ENCODE assay signal across 8 cellular contexts in genomic region chr14:56581041-56581727, GRCh38. TPM values are rescaled to one million over a fixed set of nuclear protein-coding genes. Genes with fewer than 3 reads are reported as not detected.
DNase-seq lines count a peak whose midpoint lies in the region; ATAC-seq, FAIRE-seq and TF ChIP-seq lines count a peak whose summit lies in the region.

No MANE protein-coding gene starts in this region.

- H4K5ac ChIP-seq in IMR-90 (ENCODE audit: low read depth, low read length), result no peak overlapping the region

- no peak overlapping the region for H3K4ac ChIP-seq in IMR-90 (ENCODE audit: low read depth, low read length)

- TF ChIP-seq RAD21 in IMR-90 (IDR thresholded peaks at IDR 0.05; ENCODE audit: low read length) (no peak), GM12878 (IDR thresholded peaks at IDR 0.05; ENCODE audit: insufficient read depth, low read depth, low read length) (no peak)

- H2BK20ac ChIP-seq in IMR-90 (ENCODE audit: low read depth, low read length), result no peak overlapping the region

- H3K27me3 Mint-ChIP-seq in nephron (ENCODE audit: low read depth), result peaks cover 9% of the 10 kb centered on the region

- H3K79me2 ChIP-seq in DOHH2 (ENCODE audit: control insufficient read depth, low read length), result peaks cover 51% of the 10 kb centered on the region
- H3K79me2 ChIP-seq in GM12878 (ENCODE audit: control insufficient read depth, insufficient read depth, low read length), result peaks cover 25% of the 10 kb centered on the region

- no peaks in the 10 kb centered on the region for H3K27me3 ChIP-seq in DOHH2 (ENCODE audit: control insufficient read depth, low read length)
- H3K27me3 ChIP-seq in IMR-90 (ENCODE audit: control insufficient read depth, insufficient read depth, low read length), result no peaks in the 10 kb centered on the region
- H3K27me3 ChIP-seq in GM12878 (replicated peaks in 1 of 2; ENCODE audit: control insufficient read depth in 2 of 2, insufficient read depth in 2 of 2, low read length in 1 of 2), result no peaks in the 10 kb centered on the region

- DNase-seq in IMR-90 (no peak), GM12878 (ENCODE audit: low read depth, low spot score) (no peak), SKM-1 treated with dmso at 0.1 percent for 144 hours (lab: John Stamatoyannopoulos, UW; ENCODE audit: unreplicated experiment) (no peak), NCI-H2196 treated with DMSO at 0.1 percent for 48 hours (lab: John Stamatoyannopoulos, UW; ENCODE audit: unreplicated experiment) (no peak), hepatic stellate cell (ENCODE audit: low spot score) (no peak), HUDEP-2 (lab: John Stamatoyannopoulos, UW; ENCODE audit: unreplicated experiment in 76 of 76) (no peak)

- no peaks in the 10 kb centered on the region for H3K9me3 Mint-ChIP-seq in nephron

- H2BK5ac ChIP-seq in IMR-90 (ENCODE audit: low read depth, low read length, poor library complexity, severe bottlenecking), result no peak overlapping the region

- in situ Hi-C loops in IMR-90 (cut with MboI; ENCODE audit: low sequenced_read_pairs) (no loop called here), GM12878 (cut with MboI) (no loop called here)

- H3K18ac ChIP-seq in IMR-90 (ENCODE audit: low read depth, low read length), result no peak overlapping the region

- no peak overlapping the region for H2AK9ac ChIP-seq in IMR-90 (replicated peaks; ENCODE audit: low read depth, low read length, poor library complexity)

- H3K36me3 ChIP-seq in DOHH2 (ENCODE audit: control insufficient read depth, low read length), result peaks cover 16% of the 10 kb centered on the region
- peaks cover 2% of the 10 kb centered on the region; the same call in 1 of the 2 replicates for H3K36me3 ChIP-seq in IMR-90 (ENCODE audit: control insufficient read depth, insufficient read depth, low read length)
- H3K36me3 ChIP-seq in GM12878 (ENCODE audit: control insufficient read depth in 2 of 2, insufficient read depth in 2 of 2, low read length in 1 of 2), result no peaks in the 10 kb centered on the region; a peak in 1 of 4 replicates

- peaks cover 6% of the 10 kb centered on the region for H3K9me1 ChIP-seq in IMR-90 (ENCODE audit: insufficient read depth, low read length)

- no peak overlapping the region for H3K56ac ChIP-seq in IMR-90 (ENCODE audit: extremely low read depth, insufficient read depth, low read length)

- peaks cover 25% of the 10 kb centered on the region; the same call in 1 of the 2 replicates for H4K20me1 ChIP-seq in DOHH2 (ENCODE audit: control insufficient read depth, insufficient read depth, low read depth, low read length)
- H4K20me1 ChIP-seq in IMR-90 (ENCODE audit: insufficient read depth, low read length), result peaks cover 17% of the 10 kb centered on the region; the same call in 1 of the 2 replicates
- no peaks in the 10 kb centered on the region for H4K20me1 ChIP-seq in GM12878 (ENCODE audit: control insufficient read depth, insufficient read depth)

- no peak overlapping the region for H2BK15ac ChIP-seq in IMR-90 (ENCODE audit: low read depth, low read length)

- no peak overlapping the region for H3K9ac ChIP-seq in IMR-90 (ENCODE audit: low read depth, low read length)
- H3K9ac ChIP-seq in GM12878 (ENCODE audit: control insufficient read depth, insufficient read depth, low read length), result peak overlapping the region; percentile 93

- no CpG with 5 or more reads among the region's 6 CpGs for WGBS in IMR-90 (ENCODE audit: extremely low coverage in 2 of 2, insufficient read length in 1 of 2), 2 experiments
- 24% methylated on average over 6 of the region's 6 CpGs for WGBS in GM12878 (ENCODE audit: insufficient coverage, insufficient replicate concordance, low lambda C conversion rate, missing lambda C conversion rate)

- H3K4me2 ChIP-seq in DOHH2 (ENCODE audit: low read length) (peak overlapping the region; percentile 96), IMR-90 (ENCODE audit: low read depth, low read length) (peak overlapping the region; percentile 75; the same call in 1 of the 2 replicates), GM12878 (ENCODE audit: control insufficient read depth, insufficient read depth) (peak overlapping the region; percentile 86)

- no peak for ATAC-seq in IMR-90 (ENCODE audit: low read depth)
- ATAC-seq in GM12878, result peak; percentile 29

- TF ChIP-seq EP300 in GM12878 (IDR thresholded peaks at IDR 0.05; ENCODE audit: borderline replicate concordance in 1 of 2, control insufficient read depth in 1 of 2, low read depth in 2 of 2, low read length in 2 of 2), result no peak; a peak in 1 of 4 replicates

- no peak for TF ChIP-seq POLR2A in IMR-90 (IDR thresholded peaks at IDR 0.05; ENCODE audit: low read depth, low read length)
- no peak for TF ChIP-seq POLR2A in GM12878 (IDR thresholded peaks at IDR 0.05; ENCODE audit: low read depth, low read length)

- peak overlapping the region; percentile 49 to 90 (median 90) for H3K4me3 Mint-ChIP-seq in nephron

- no peak overlapping the region for H3K14ac ChIP-seq in IMR-90 (replicated peaks; ENCODE audit: low read depth, low read length)

- H2AK5ac ChIP-seq in IMR-90 (ENCODE audit: low read depth, low read length), result no peak overlapping the region

- H2AFZ ChIP-seq in IMR-90 (replicated peaks; ENCODE audit: low read length, poor library complexity), result no peak overlapping the region
- no peak overlapping the region for H2AFZ ChIP-seq in GM12878 (ENCODE audit: control insufficient read depth, low read depth, low read length)

- no peak overlapping the region for H4K8ac ChIP-seq in IMR-90 (ENCODE audit: low read depth in 2 of 2, low read length in 2 of 2)

- POLR2A ChIA-PET in IMR-90 (lab: Charles Lee; ENCODE audit: unreplicated experiment), result no interaction called here
- POLR2A ChIA-PET in GM12878 (lab: Charles Lee), result interaction anchor here (0.6 to 1.8 kb wide), 3 partner anchors 9 to 371 kb away, joined by 4 to 5 read pairs (median 5); no protein-coding TSS in a partner anchor

- H3K4me1 Mint-ChIP-seq in nephron, result peaks cover 17% of the 10 kb centered on the region

- BruUV-seq in IMR-90 (replicated peaks; lab: Mats Ljungman, UMichigan) (no TSS peak), GM12878 (replicated peaks; lab: Mats Ljungman, UMichigan) (no TSS peak)

- no peaks in the 10 kb centered on the region for H3K36me3 Mint-ChIP-seq in nephron (ENCODE audit: low read depth)

- H2BK120ac ChIP-seq in IMR-90 (ENCODE audit: low read depth, low read length), result no peak overlapping the region

- H3K27ac ChIP-seq in DOHH2 (ENCODE audit: low read depth, low read length) (no peak overlapping the region), IMR-90 (ENCODE audit: insufficient read depth, low read length) (no peak overlapping the region), GM12878 (ENCODE audit: control insufficient read depth, insufficient read depth) (no peak overlapping the region)

- no peak overlapping the region for H3K23ac ChIP-seq in IMR-90 (ENCODE audit: low read depth, low read length)

- H3K27ac Mint-ChIP-seq in nephron, result peak overlapping the region in 1 of 3 experiments; percentile 13

- H3K79me1 ChIP-seq in IMR-90 (ENCODE audit: low read depth in 1 of 2, low read length in 2 of 2), result peaks cover 34 to 40% of the 10 kb centered on the region in 2 experiments

- H3K9me2 ChIP-seq in DOHH2 (replicated peaks; ENCODE audit: control insufficient read depth, low read length), result no peaks in the 10 kb centered on the region

- H3K9me3 ChIP-seq in DOHH2 (ENCODE audit: control insufficient read depth, insufficient read depth, low read length) (no peaks in the 10 kb centered on the region), IMR-90 (ENCODE audit: control insufficient read depth, insufficient read depth, low read length) (no peaks in the 10 kb centered on the region), GM12878 (replicated peaks; ENCODE audit: control insufficient read depth, insufficient read depth, low read length) (no peaks in the 10 kb centered on the region)

- SMC1A ChIA-PET in GM12878 (lab: Charles Lee; ENCODE audit: uncharacterized antibody, unreplicated experiment), result interaction anchor here (1.0 to 1.5 kb wide), 2 partner anchors 9 to 21 kb away, joined by 3 to 9 read pairs; no protein-coding TSS in a partner anchor

- TF ChIP-seq CTCF in DOHH2 (IDR thresholded peaks at IDR 0.05; ENCODE audit: low read depth, low read length, poor library complexity, severe bottlenecking) (no peak), IMR-90 (conservative IDR thresholded peaks at IDR 0.05; ENCODE audit: low read depth, low read length) (no peak), GM12878 (IDR thresholded peaks at IDR 0.05 in 2 of 3, conservative IDR thresholded peaks at IDR 0.05 in 1 of 3; ENCODE audit: control insufficient read depth in 2 of 3, extremely low read depth in 1 of 3, insufficient read depth in 1 of 3, low read depth in 3 of 3, low read length in 3 of 3) (no peak), nephron (IDR thresholded peaks at IDR 0.05; ENCODE audit: unreplicated experiment in 3 of 3) (no peak)

- H4K91ac ChIP-seq in IMR-90 (ENCODE audit: insufficient read depth, low read depth, low read length), result no peak overlapping the region

- H3F3A ChIP-seq in DOHH2 (ENCODE audit: control insufficient read depth, insufficient read depth), result no peaks in the 10 kb centered on the region

- RAD21 ChIA-PET in GM12878 (lab: Charles Lee; ENCODE audit: unreplicated experiment), result interaction anchor here (1.3 kb wide), 1 partner anchor 10 kb away, joined by 3 read pairs; no protein-coding TSS in a partner anchor

- H3K4me1 ChIP-seq in DOHH2 (ENCODE audit: control insufficient read depth, low read length) (peaks cover 12% of the 10 kb centered on the region), IMR-90 (ENCODE audit: control insufficient read depth, insufficient read depth, low read length) (no peaks in the 10 kb centered on the region), GM12878 (ENCODE audit: control insufficient read depth, insufficient read depth, low read length) (peaks cover 6% of the 10 kb centered on the region; the same call in 1 of the 2 replicates)

- CTCF ChIA-PET in IMR-90 (lab: Yijun Ruan, JAX), result no interaction called here
- CTCF ChIA-PET in GM12878 (lab: Yijun Ruan, JAX), result interaction anchor here (1.4 kb wide), 1 partner anchor 11 kb away, joined by 3 read pairs; no protein-coding TSS in a partner anchor

- H3K4me3 ChIP-seq in DOHH2 (ENCODE audit: low read length) (peak overlapping the region; percentile 99), IMR-90 (ENCODE audit: insufficient read depth, low read depth, low read length) (peak overlapping the region; percentile 94; the same call in 1 of the 2 replicates), GM12878 (peak overlapping the region; percentile 82)

- intact Hi-C loops in IMR-90 (cut with micrococcal nuclease), result no loop called here
- intact Hi-C loops in GM12878 (cut with micrococcal nuclease; ENCODE audit: unreplicated experiment), result no loop called here

- FAIRE-seq in GM12878 (lab: Jason Lieb, UNC), result no peak

- dilution Hi-C loops in IMR-90 (cut with HindIII; ENCODE audit: low sequenced_read_pairs, unreplicated experiment), result no loop called here

RNA-seq across cellular contexts. Expression of gene TMEM260, which starts 1.6 kb away (rescaled TPM):
- total RNA-seq in IMR-90 (2012; rRNA removed), result 11.5 and 13.3 TPM in 2 replicates
- polyA plus RNA-seq in IMR-90 (2012; rRNA removed), result 4.2 and 6.4 TPM in 2 replicates
- 5.2 and 6.5 TPM in 2 replicates for polyA plus RNA-seq in IMR-90 (2012; cell fraction: cytosol; rRNA removed)
- polyA plus RNA-seq in IMR-90 (2012; cell fraction: nucleus; rRNA removed; ENCODE audit: low replicate concordance), result 14.6 and 15.7 TPM in 2 replicates
- 76.7 and 88.6 TPM in 2 replicates for total RNA-seq in GM12878 (2013; cell fraction: nucleolus; rRNA removed)
- total RNA-seq in GM12878 (2014; rRNA removed), result 13.5 and 14.7 TPM in 2 replicates
- 12.0 and 12.4 TPM in 2 replicates for total RNA-seq in GM12878 (2014; rRNA removed; fragmentation: Illumina TruSeq; extraction: Trizol)
- total RNA-seq in GM12878 (2021), result 12.8 and 13.4 TPM in 2 replicates
- polyA plus RNA-seq in GM12878 (2011; ENCODE audit: low read depth), result 4.9 TPM
- polyA plus RNA-seq in GM12878 (2011; rRNA removed), result 13.6 and 18.8 TPM in 2 replicates
- polyA plus RNA-seq in GM12878 (2011; cell fraction: cytosol; rRNA removed), result 6.3 and 7.4 TPM in 2 replicates
- 24.5 and 28.4 TPM in 2 replicates for polyA plus RNA-seq in GM12878 (2011; cell fraction: nucleus; rRNA removed)
- polyA plus RNA-seq in GM12878 (2012), result 4.8 and 7.1 TPM in 2 replicates
- polyA plus RNA-seq in GM12878 (2014; fragmentation: Illumina TruSeq; extraction: Trizol), result 10.7 and 12.0 TPM in 2 replicates
- 1 to 10 TPM; 3.2 to 4.0 TPM for polyA plus RNA-seq in GM12878 (2014; fragmentation: Nextera tagmentation; extraction: Ambion mirVana)
- polyA plus RNA-seq in GM12878 (2014; rRNA removed), result 8.7 and 10.3 TPM in 2 replicates
- polyA plus RNA-seq in GM12878 (2016; fragmentation: Nextera tagmentation; extraction: Ambion mirVana), result 10 to 100 TPM in 1 of 2 experiments, 1 to 10 TPM in 1; 9.6 to 11.3 TPM
- polyA minus RNA-seq in GM12878 (2011; rRNA and poly(A)+ RNA removed), result 21.1 and 29.6 TPM in 2 replicates
- polyA minus RNA-seq in GM12878 (2011; cell fraction: cytosol; rRNA and poly(A)+ RNA removed), result 5.1 and 7.9 TPM in 2 replicates
- polyA minus RNA-seq in GM12878 (2011; cell fraction: nucleus; rRNA and poly(A)+ RNA removed), result 65.0 and 119 TPM in 2 replicates
